Comparison of ENCODE assay signal across 11 cellular contexts in genomic region chr3:150238043-150238802, GRCh38.
DNase-seq lines count a peak whose midpoint lies in the region; ATAC-seq and TF ChIP-seq lines count a peak whose summit lies in the region.
"Had no signal": no experiment of that assay in that cellular context is flagged by ENCODE, and none has a peak within 500 bp of the region (broad histone marks: within the 10 kb centered on the region; RNA-seq: fewer than 3 reads in every experiment).

No MANE protein-coding gene starts in this region.

- H3K9me3 ChIP-seq in cardiac muscle cell (ENCODE audit: low read depth) (no peaks in the 10 kb centered on the region), mammary epithelial cell (replicated peaks; ENCODE audit: insufficient read depth, low read length) (no peaks in the 10 kb centered on the region), muscle layer of duodenum (ENCODE audit: control insufficient read depth in 1 of 2, low read length in 2 of 2) (no peaks in the 10 kb centered on the region), aorta (ENCODE audit: control insufficient read depth, low read length) (no peaks in the 10 kb centered on the region)

- 52% methylated on average over 9 of the region's 9 CpGs for WGBS in mammary epithelial cell (ENCODE audit: low coverage, missing lambda C conversion rate)
- 70 to 71% methylated on average over 9 of the region's 9 CpGs for WGBS in aorta, 2 donors

- BruUV-seq in mammary epithelial cell (replicated peaks; lab: Mats Ljungman, UMichigan): no TSS peak

- no peak overlapping the region for H3K27ac ChIP-seq in cardiac muscle cell
- H3K27ac ChIP-seq in mammary epithelial cell (ENCODE audit: insufficient read depth, low read depth, low read length): peak overlapping the region; percentile 50
- peak overlapping the region; percentile 76 for H3K27ac ChIP-seq in muscle layer of duodenum (ENCODE audit: low read length)
- peak overlapping the region; percentile 92 to 95 for H3K27ac ChIP-seq in aorta (ENCODE audit: low read depth in 1 of 2, low read length in 2 of 2)

- dilution Hi-C loops in mammary epithelial cell (cut with HindIII; ENCODE audit: low sequenced_read_pairs): no loop called here

- no peak overlapping the region for H3K4me3 ChIP-seq in cardiac muscle cell
- peak overlapping the region in 1 of 3 experiments; percentile 8 for H3K4me3 ChIP-seq in mammary epithelial cell (replicated peaks in 1 of 3; ENCODE audit: insufficient read depth in 1 of 3, low read depth in 2 of 3, low read length in 3 of 3)
- H3K4me3 ChIP-seq in muscle layer of duodenum (ENCODE audit: low read depth in 1 of 2, low read length in 2 of 2): no peak overlapping the region
- no peak overlapping the region for H3K4me3 ChIP-seq in aorta (ENCODE audit: low read length in 2 of 2)

- intact Hi-C loops in left ventricle myocardium superior (cut with micrococcal nuclease) (loop anchor here (10.0 kb wide), 1 partner anchor 257 kb away; no protein-coding TSS in a partner anchor), mammary epithelial cell (cut with micrococcal nuclease) (loop anchor here (1.0 kb wide), 1 partner anchor 132 kb away; no protein-coding TSS in a partner anchor), aorta (cut with DNase I) (loop anchor here in 1 of 2 donors (5.0 kb wide), 2 partner anchors 109 to 169 kb away; partner anchors contain the start of gene TSC22D2)

- peak overlapping the region; percentile 71 for H3K4me2 ChIP-seq in mammary epithelial cell (ENCODE audit: insufficient read depth, low read depth, low read length)

- H3K79me2 ChIP-seq in mammary epithelial cell (ENCODE audit: insufficient read depth, low read length): peaks cover 4% of the 10 kb centered on the region

- in situ Hi-C loops in mammary epithelial cell (cut with MboI; ENCODE audit: low sequenced_read_pairs in 2 of 2): no loop called here
- in situ Hi-C loops in GM13976 (cut with MboI; ENCODE audit: low sequenced_read_pairs, unreplicated experiment): no loop called here

- H3K4me1 ChIP-seq in cardiac muscle cell (ENCODE audit: low read depth) (no peaks in the 10 kb centered on the region), mammary epithelial cell (ENCODE audit: insufficient read depth, low read length) (peaks cover 44% of the 10 kb centered on the region), muscle layer of duodenum (ENCODE audit: control insufficient read depth in 1 of 2, insufficient read depth in 2 of 2, low read length in 2 of 2) (peaks cover 18 to 40% of the 10 kb centered on the region in 2 donors), aorta (ENCODE audit: control insufficient read depth in 1 of 2, insufficient read depth in 2 of 2, low read length in 2 of 2) (peaks cover 0 to 15% of the 10 kb centered on the region in 2 donors)

- TF ChIP-seq CTCF in cardiac muscle cell (IDR thresholded peaks at IDR 0.05; ENCODE audit: low read depth, low read length) (no peak), mammary epithelial cell (conservative IDR thresholded peaks at IDR 0.05 in 1 of 2, IDR thresholded peaks at IDR 0.05 in 1 of 2; ENCODE audit: extremely low read depth in 1 of 2, insufficient read depth in 1 of 2, low read depth in 1 of 2, low read length in 2 of 2) (no peak), GM13976 (IDR thresholded peaks at IDR 0.05; ENCODE audit: borderline replicate concordance, control extremely low read depth, extremely low read depth, insufficient read depth, missing control alignments) (no peak)

- no peak overlapping the region for H3K9ac ChIP-seq in mammary epithelial cell (ENCODE audit: insufficient read depth, low read length)

- no peaks in the 10 kb centered on the region for H4K20me1 ChIP-seq in mammary epithelial cell (ENCODE audit: insufficient read depth, low read length)

- H2AFZ ChIP-seq in mammary epithelial cell (ENCODE audit: low read depth, low read length): peak overlapping the region; percentile 46

- peak; percentile 52 to 69 for DNase-seq in cardiac muscle cell (ENCODE audit: low read depth in 1 of 2, low spot score in 1 of 2)
- DNase-seq in left ventricle myocardium superior: no peak
- peak; percentile 69 for DNase-seq in mammary epithelial cell
- no peak for DNase-seq in aorta
- DNase-seq in GM13976 (ENCODE audit: low spot score): no peak
- DNase-seq in stimulated activated CD4-positive, alpha-beta T cell treated with anti-CD3 and anti-CD28 coated beads, Interleukin-2, amount 100 ng/mL, for 48 hours: no peak
- DNase-seq: activated CD4-positive, alpha-beta T cell treated with anti-CD3 and anti-CD28 coated beads, Interleukin-2, amount 50 U/mL, for 48 hours; MV-4-11; T-helper 2 cell had no signal

- H3K36me3 ChIP-seq in cardiac muscle cell: no peaks in the 10 kb centered on the region
- no peaks in the 10 kb centered on the region for H3K36me3 ChIP-seq in mammary epithelial cell (ENCODE audit: insufficient read depth, low read length)
- H3K36me3 ChIP-seq in muscle layer of duodenum (ENCODE audit: control insufficient read depth in 1 of 2, insufficient read depth in 2 of 2, low read length in 2 of 2): peaks cover 0 to 4% of the 10 kb centered on the region in 2 donors
- no peaks in the 10 kb centered on the region for H3K36me3 ChIP-seq in aorta (ENCODE audit: control insufficient read depth in 1 of 2, insufficient read depth in 2 of 2, low read length in 1 of 2)

- CTCF ChIA-PET in mammary epithelial cell (lab: Charles Lee; ENCODE audit: low non-redundant PET): interaction anchor here (0.6 to 2.1 kb wide), 5 partner anchors 59 to 461 kb away, joined by 3 to 8 read pairs (median 5); no protein-coding TSS in a partner anchor

- ATAC-seq in left ventricle myocardium superior (no peak), aorta (ENCODE audit: low FRiP score) (no peak), GM18873 (IDR thresholded peaks at IDR 0.05; ENCODE audit: low FRiP score, unreplicated experiment) (no peak)

- no peaks in the 10 kb centered on the region for H3K27me3 ChIP-seq in cardiac muscle cell
- no peaks in the 10 kb centered on the region for H3K27me3 ChIP-seq in mammary epithelial cell (ENCODE audit: insufficient read depth, low read length)
- H3K27me3 ChIP-seq in muscle layer of duodenum (ENCODE audit: low read depth, low read length): no peaks in the 10 kb centered on the region
- H3K27me3 ChIP-seq in aorta (ENCODE audit: control insufficient read depth in 1 of 2, insufficient read depth in 2 of 2, low read length in 1 of 2): no peaks in the 10 kb centered on the region

Comparison
In these comparisons a context has a peak if more than half of its experiments do, and no peak if none do; other contexts are left out.
1. DNase-seq: peak in cardiac muscle cell (2 of 2) and mammary epithelial cell (single experiment); none in left ventricle myocardium superior (single experiment), aorta (0 of 2), GM13976 (single experiment) and stimulated activated CD4-positive, alpha-beta T cell treated with anti-CD3 and anti-CD28 coated beads, Interleukin-2, amount 100 ng/mL, for 48 hours (0 of 2).